ENCODE assay signal across 8 cellular contexts in the genomic region with DNA sequence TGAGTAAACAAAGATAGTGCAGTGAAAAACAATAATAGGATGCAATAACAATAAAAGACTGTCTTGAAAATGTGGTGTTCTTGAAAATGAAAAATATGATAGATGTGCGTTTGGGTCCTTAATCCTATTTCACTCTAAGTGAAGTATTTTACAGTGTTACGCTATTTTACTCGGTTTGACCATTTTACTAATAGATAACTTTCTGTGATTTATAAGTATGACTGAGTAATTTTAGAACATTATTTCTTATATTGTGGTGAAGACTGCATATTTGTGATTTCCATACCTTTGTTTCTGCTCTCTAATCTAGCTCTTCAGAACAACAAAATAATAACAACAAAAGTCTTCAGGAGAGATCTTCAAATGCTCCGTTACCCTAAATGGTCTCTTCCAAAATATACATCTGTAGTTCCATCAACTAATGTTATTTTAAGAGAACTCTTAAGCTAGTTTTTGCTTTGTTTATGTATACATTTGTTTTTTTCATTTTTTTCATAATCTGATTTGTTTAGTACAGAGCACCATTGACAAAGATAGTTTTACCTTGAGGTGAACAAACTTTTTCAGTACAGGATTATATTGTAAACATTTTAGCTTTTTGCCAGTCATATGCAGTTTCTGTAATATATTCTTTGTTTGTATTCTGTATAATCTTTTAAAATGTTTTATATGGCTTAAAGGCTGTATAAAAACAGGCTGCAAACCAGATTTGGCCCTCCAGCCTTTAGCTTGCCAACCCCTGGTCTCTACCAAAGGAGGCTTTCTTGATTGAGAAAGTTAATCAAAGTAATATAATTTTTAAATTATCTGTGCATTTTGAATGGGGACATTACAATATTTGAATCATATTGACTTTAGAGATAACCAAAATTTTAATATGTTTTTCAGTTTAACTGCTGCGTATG.
"Had no signal": no experiment of that assay in that cellular context is flagged by ENCODE, and none has a peak within 500 bp of the region (broad histone marks: within the 10 kb centered on the region; RNA-seq: fewer than 3 reads in every experiment).

No MANE protein-coding gene starts in this region.

- ATAC-seq: GM12878 had no signal

- FAIRE-seq: G401.6, GM12878, GM12891, GM12892, GM18507, GM19239 had no signal

- H3K4me3 ChIP-seq: GM12878 had no signal

- DNase-seq: GDM1, GF-D8 had no signal
